ENCODE assay signal across 10 cellular contexts in the genomic region with DNA sequence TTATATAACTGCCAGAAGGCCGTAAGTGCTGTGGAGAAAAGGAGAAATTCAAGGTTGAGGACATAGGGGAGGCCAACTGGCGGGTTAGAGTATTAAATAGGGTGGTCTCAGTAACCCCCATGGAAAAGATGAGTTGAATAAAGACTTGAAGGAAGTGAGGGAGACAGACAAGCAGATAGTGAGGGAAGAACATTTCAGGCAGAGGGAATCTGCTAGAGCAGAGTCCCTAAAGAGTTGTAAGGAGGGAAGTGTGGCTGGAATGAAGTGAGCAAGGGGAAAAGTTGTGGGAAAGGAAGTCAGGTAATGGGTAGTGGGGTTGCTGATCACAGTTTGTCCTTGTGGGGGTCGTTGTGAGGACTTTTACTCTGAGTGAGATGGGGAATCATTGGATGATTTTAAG. TPM values are rescaled to one million over a fixed set of nuclear protein-coding genes. Genes with fewer than 3 reads are reported as not detected.
DNase-seq lines count a peak whose midpoint lies in the region; ATAC-seq and TF ChIP-seq lines count a peak whose summit lies in the region.
"Had no signal": no experiment of that assay in that cellular context is flagged by ENCODE, and none has a peak within 500 bp of the region (broad histone marks: within the 10 kb centered on the region; RNA-seq: fewer than 3 reads in every experiment).

No MANE protein-coding gene starts in this region.

- in situ Hi-C loops in Panc1 (cut with HindIII; ENCODE audit: low pct_unique_long_range_greater_than_20kb, low sequenced_read_pairs) = no loop called here

- H3K27me3 ChIP-seq in Panc1 (ENCODE audit: control insufficient read depth, insufficient read depth, low read length) = no peaks in the 10 kb centered on the region
- H3K27me3 ChIP-seq in esophagus squamous epithelium = no peaks in the 10 kb centered on the region

- peaks cover 61% of the 10 kb centered on the region for H3K4me1 Mint-ChIP-seq in activated T-cell treated with anti-CD3 and anti-CD28 coated beads, Interleukin-2, amount 50 U/mL, for 72 hours (ENCODE audit: low read depth)
- peaks cover 30% of the 10 kb centered on the region for H3K4me1 Mint-ChIP-seq in stimulated activated memory B cell treated with anti-CD40 and anti-IgM and Interleukin-4, amounts not matched to agents 10 μg/mL and 1 μg/mL and 100 μg/mL, for 72 hours

- no TSS peak for BruUV-seq in Panc1 (replicated peaks; lab: Mats Ljungman, UMichigan)

- POLR2A ChIA-PET in Panc1 (lab: Charles Lee) = interaction anchor here (0.7 kb wide), 1 partner anchor 421 kb away, joined by 10 read pairs; no protein-coding TSS in a partner anchor

- WGBS in esophagus squamous epithelium, 2 donors = 44 to 58% methylated on average over 3 of the region's 3 CpGs

- H3K4me3 ChIP-seq in Panc1 (ENCODE audit: low read depth in 2 of 2, low read length in 2 of 2) = peak overlapping the region; percentile 88 to 89
- peak overlapping the region in 1 of 4 donors; percentile 80 for H3K4me3 ChIP-seq in esophagus squamous epithelium

- no peaks in the 10 kb centered on the region for H3K36me3 ChIP-seq in Panc1 (ENCODE audit: control insufficient read depth, insufficient read depth, low read length)
- H3K36me3 ChIP-seq in esophagus squamous epithelium = no peaks in the 10 kb centered on the region

- peaks cover 27% of the 10 kb centered on the region for H3K4me1 ChIP-seq in Panc1 (ENCODE audit: control insufficient read depth, insufficient read depth, low read length)
- H3K4me1 ChIP-seq in esophagus squamous epithelium = peaks cover 11 to 31% (median 11%) of the 10 kb centered on the region in 3 donors

- H3K36me3 Mint-ChIP-seq in activated T-cell treated with anti-CD3 and anti-CD28 coated beads, Interleukin-2, amount 50 U/mL, for 72 hours (ENCODE audit: insufficient read depth in 2 of 2) = peaks cover 18 to 36% of the 10 kb centered on the region in 2 donors
- no peaks in the 10 kb centered on the region for H3K36me3 Mint-ChIP-seq in stimulated activated memory B cell treated with anti-CD40 and anti-IgM and Interleukin-4, amounts not matched to agents 10 μg/mL and 1 μg/mL and 100 μg/mL, for 72 hours
- H3K36me3 Mint-ChIP-seq: CD8-positive, alpha-beta T cell had no signal

- no peak for ATAC-seq in activated T-cell treated with anti-CD3 and anti-CD28 coated beads, Interleukin-2, amount 50 U/mL, for 72 hours (replicated peaks in 1 of 2)
- ATAC-seq in Panc1 (no peak), HG02884 (IDR thresholded peaks at IDR 0.05; ENCODE audit: unreplicated experiment) (no peak)
- no peak for ATAC-seq in stimulated activated memory B cell treated with anti-CD40 and anti-IgM and Interleukin-4, amounts not matched to agents 10 μg/mL and 1 μg/mL and 100 μg/mL, for 72 hours
- ATAC-seq: CD8-positive, alpha-beta T cell had no signal

- H3K9me3 Mint-ChIP-seq in activated T-cell treated with anti-CD3 and anti-CD28 coated beads, Interleukin-2, amount 50 U/mL, for 72 hours = no peaks in the 10 kb centered on the region
- H3K9me3 Mint-ChIP-seq in stimulated activated memory B cell treated with anti-CD40 and anti-IgM and Interleukin-4, amounts not matched to agents 10 μg/mL and 1 μg/mL and 100 μg/mL, for 72 hours = no peaks in the 10 kb centered on the region
- H3K9me3 Mint-ChIP-seq: CD8-positive, alpha-beta T cell had no signal

- intact Hi-C loops in Panc1 (cut with micrococcal nuclease; ENCODE audit: unreplicated experiment) (no loop called here), esophagus squamous epithelium (cut with DNase I) (no loop called here)

- peak overlapping the region; percentile 66 for H3K27ac Mint-ChIP-seq in activated T-cell treated with anti-CD3 and anti-CD28 coated beads, Interleukin-2, amount 50 U/mL, for 72 hours
- H3K27ac Mint-ChIP-seq in stimulated activated memory B cell treated with anti-CD40 and anti-IgM and Interleukin-4, amounts not matched to agents 10 μg/mL and 1 μg/mL and 100 μg/mL, for 72 hours = peak overlapping the region; percentile 85

- TF ChIP-seq CTCF in Panc1 (IDR thresholded peaks at IDR 0.05) = no peak
- TF ChIP-seq CTCF in esophagus squamous epithelium (IDR thresholded peaks at IDR 0.05) = no peak

- CTCF ChIA-PET in Panc1 (lab: Charles Lee) = no interaction called here

- H3K27ac ChIP-seq in Panc1 (ENCODE audit: low read length) (peak overlapping the region; percentile 88), esophagus squamous epithelium (peak overlapping the region in 3 of 4 donors; percentile 88 to 96 (median 94))

- H3K9me3 ChIP-seq in Panc1 (ENCODE audit: control insufficient read depth, insufficient read depth, low read depth, low read length) = no peaks in the 10 kb centered on the region
- H3K9me3 ChIP-seq in esophagus squamous epithelium = no peaks in the 10 kb centered on the region

- H3K27me3 Mint-ChIP-seq in activated T-cell treated with anti-CD3 and anti-CD28 coated beads, Interleukin-2, amount 50 U/mL, for 72 hours (ENCODE audit: low read depth) = no peaks in the 10 kb centered on the region
- H3K27me3 Mint-ChIP-seq in stimulated activated memory B cell treated with anti-CD40 and anti-IgM and Interleukin-4, amounts not matched to agents 10 μg/mL and 1 μg/mL and 100 μg/mL, for 72 hours = no peaks in the 10 kb centered on the region

- DNase-seq in activated T-cell treated with anti-CD3 and anti-CD28 coated beads, Interleukin-2, amount 50 U/mL, for 72 hours = no peak
- DNase-seq in activated T-cell treated with anti-CD3 and anti-CD28 coated beads for 4 hours = no peak
- DNase-seq in Panc1 (ENCODE audit: low read depth, low spot score) = no peak
- no peak for DNase-seq in esophagus squamous epithelium (lab: John Stamatoyannopoulos, UW)
- no peak for DNase-seq in DMS114 treated with DMSO at 0.1 percent for 48 hours (lab: John Stamatoyannopoulos, UW; ENCODE audit: unreplicated experiment)
- no peak for DNase-seq in hippocampal formation (lab: John Stamatoyannopoulos, UW)
- DNase-seq: CD8-positive, alpha-beta T cell; stimulated activated CD4-positive, alpha-beta T cell treated with anti-CD3 and anti-CD28 coated beads, Interleukin-1b, Interleukin-23, amount 100 ng/mL, for 48 hours had no signal

- no peak for TF ChIP-seq POLR2A in esophagus squamous epithelium (IDR thresholded peaks at IDR 0.05)

- peak overlapping the region; percentile 91 for H3K4me3 Mint-ChIP-seq in activated T-cell treated with anti-CD3 and anti-CD28 coated beads, Interleukin-2, amount 50 U/mL, for 72 hours
- peak overlapping the region; percentile 72 for H3K4me3 Mint-ChIP-seq in stimulated activated memory B cell treated with anti-CD40 and anti-IgM and Interleukin-4, amounts not matched to agents 10 μg/mL and 1 μg/mL and 100 μg/mL, for 72 hours

RNA-seq across cellular contexts. Expression of a gene that starts 1.4 kb away (rescaled TPM):
- total RNA-seq in activated T-cell treated with anti-CD3 and anti-CD28 coated beads, Interleukin-2, amount 50 U/mL, for 72 hours = 10 to 100 TPM; 91.7 to 96.3 TPM
- total RNA-seq in Panc1 (2021; ENCODE audit: unreplicated experiment) (81.8 TPM), esophagus squamous epithelium (10 to 100 TPM in 2 of 4 donors, 1 to 10 TPM in 2; 9.6 to 38.9 (median 11.2) TPM)
- polyA plus RNA-seq in Panc1 (2012; ENCODE audit: insufficient read length) = 42.1 TPM

RNA-seq across cellular contexts. Expression of a gene that starts 17.8 kb away (rescaled TPM):
- total RNA-seq in activated T-cell treated with anti-CD3 and anti-CD28 coated beads, Interleukin-2, amount 50 U/mL, for 72 hours = 10 to 100 TPM; 65.2 to 77.3 TPM
- 51.6 TPM for total RNA-seq in Panc1 (2021; ENCODE audit: unreplicated experiment)
- polyA plus RNA-seq in Panc1 (2012; ENCODE audit: insufficient read length) = 50.3 TPM
- total RNA-seq in esophagus squamous epithelium = 10 to 100 TPM in 3 of 4 donors, 1 to 10 TPM in 1; 8.1 to 48.6 (median 17.3) TPM

RNA-seq across cellular contexts. Expression of a gene that starts 24.9 kb away (rescaled TPM):
- total RNA-seq in activated T-cell treated with anti-CD3 and anti-CD28 coated beads, Interleukin-2, amount 50 U/mL, for 72 hours = 100 to 1,000 TPM; 212 to 222 TPM
- total RNA-seq in Panc1 (2021; ENCODE audit: unreplicated experiment) (338 TPM), esophagus squamous epithelium (10 to 100 TPM; 46.0 to 93.1 (median 69.4) TPM)
- polyA plus RNA-seq in Panc1 (2012; ENCODE audit: insufficient read length) = 397 TPM

RNA-seq across cellular contexts. Expression of a gene that starts 26.9 kb away (rescaled TPM):
- 10 to 100 TPM; 86.9 to 91.5 TPM for total RNA-seq in activated T-cell treated with anti-CD3 and anti-CD28 coated beads, Interleukin-2, amount 50 U/mL, for 72 hours
- 29.0 TPM for total RNA-seq in Panc1 (2021; ENCODE audit: unreplicated experiment)
- polyA plus RNA-seq in Panc1 (2012; ENCODE audit: insufficient read length) = 34.5 TPM
- 1 to 10 TPM; 3.3 to 8.6 (median 4.1) TPM for total RNA-seq in esophagus squamous epithelium
